In genomic region chr12:112852127-112852526, GRCh38 we compare ENCODE assay signal across 10 cellular contexts. TPM values are rescaled to one million over a fixed set of nuclear protein-coding genes. Genes with fewer than 3 reads are reported as not detected.
DNase-seq lines count a peak whose midpoint lies in the region.
"Had no signal": no experiment of that assay in that cellular context is flagged by ENCODE, and none has a peak within 500 bp of the region (broad histone marks: within the 10 kb centered on the region; RNA-seq: fewer than 3 reads in every experiment).

No MANE protein-coding gene starts in this region.

- no peak overlapping the region for H3K4me3 ChIP-seq in SK-N-MC

- peak overlapping the region; percentile 67; the same call in 1 of the 2 replicates for H3K27ac ChIP-seq in SK-N-MC

- intact Hi-C loops in head of caudate nucleus (cut with DNase I), result no loop called here

- no peak overlapping the region for H3K9ac ChIP-seq in SK-N-MC (ENCODE audit: insufficient read length)

- no peaks in the 10 kb centered on the region for H3K9me3 ChIP-seq in SK-N-MC (ENCODE audit: low read depth, low read length)

- H3K36me3 ChIP-seq in SK-N-MC (ENCODE audit: insufficient read depth, low read length), result no peaks in the 10 kb centered on the region

- DNase-seq in NCI-H82 (lab: John Stamatoyannopoulos, UW), result peak; percentile 22
- no peak for DNase-seq in NCI-H82 treated with DMSO at 0.1 percent for 48 hours (lab: John Stamatoyannopoulos, UW; ENCODE audit: unreplicated experiment)
- DNase-seq in NCI-H2171 (lab: John Stamatoyannopoulos, UW), result peak; percentile 82
- DNase-seq in NCI-H524 treated with DMSO at 0.1 percent for 48 hours (lab: John Stamatoyannopoulos, UW), result peak; percentile 9
- DNase-seq in SK-N-MC (ENCODE audit: low read depth, low spot score), result no peak
- no peak for DNase-seq in head of caudate nucleus
- DNase-seq in occipital lobe (lab: John Stamatoyannopoulos, UW), result no peak
- DNase-seq: CD4-positive, alpha-beta memory T cell; HCEC 1CT; HFFc6 had no signal

RNA-seq across cellular contexts. Expression of gene OAS1, which starts 54.6 kb away (rescaled TPM):
- 2.5 TPM for total RNA-seq in occipital lobe
- total RNA-seq: HFFc6 had no signal

Comparison
In these comparisons a context has a peak if more than half of its experiments do, and no peak if none do; other contexts are left out.
1. DNase-seq: peak in NCI-H82 (single experiment), NCI-H2171 (single experiment) and NCI-H524 treated with DMSO at 0.1 percent for 48 hours (single experiment); none in NCI-H82 treated with DMSO at 0.1 percent for 48 hours (single experiment), SK-N-MC (single experiment), head of caudate nucleus (0 of 42) and occipital lobe (single experiment).